ENCODE assay signal across 12 cellular contexts in genomic region chr6:138546733-138547185, GRCh38. TPM values are rescaled to one million over a fixed set of nuclear protein-coding genes. Genes with fewer than 3 reads are reported as not detected.
DNase-seq lines count a peak whose midpoint lies in the region; ATAC-seq and TF ChIP-seq lines count a peak whose summit lies in the region.
"Had no signal": no experiment of that assay in that cellular context is flagged by ENCODE, and none has a peak within 500 bp of the region (broad histone marks: within the 10 kb centered on the region; RNA-seq: fewer than 3 reads in every experiment).

No MANE protein-coding gene starts in this region.

- H3K4me3 ChIP-seq in Loucy (ENCODE audit: low read length, poor library complexity, severe bottlenecking) (peak overlapping the region; percentile 30), mesenchymal stem cell (ENCODE audit: insufficient read depth in 1 of 2, low read depth in 1 of 2, low read length in 2 of 2) (no peak overlapping the region)
- H3K4me3 ChIP-seq: tibial nerve had no signal

- no peak overlapping the region for H3K18ac ChIP-seq in mesenchymal stem cell (ENCODE audit: low read depth in 1 of 2, low read length in 2 of 2)

- 30% methylated on average over 4 of the region's 5 CpGs for WGBS in mesenchymal stem cell

- H3K79me1 ChIP-seq in mesenchymal stem cell (replicated peaks; ENCODE audit: low read length, poor library complexity, severe bottlenecking) = peaks cover 9% of the 10 kb centered on the region

- no peak overlapping the region for H2BK120ac ChIP-seq in mesenchymal stem cell (ENCODE audit: low read depth, low read length)

- peak overlapping the region in 1 of 2 experiments; percentile 40 for H2BK12ac ChIP-seq in mesenchymal stem cell (ENCODE audit: low read length in 2 of 2)

- H3K4me2 ChIP-seq in Loucy (ENCODE audit: low read depth, low read length, poor library complexity, severe bottlenecking) = peak overlapping the region; percentile 56
- no peak overlapping the region for H3K4me2 ChIP-seq in mesenchymal stem cell (ENCODE audit: low read length, poor library complexity, severe bottlenecking)

- H3K4ac ChIP-seq in mesenchymal stem cell (ENCODE audit: low read depth in 1 of 2, low read length in 2 of 2) = no peak overlapping the region

- DNase-seq in NCI-H2081 (lab: John Stamatoyannopoulos, UW) (peak; percentile 19 to 54), NCI-H2081 treated with DMSO at 0.1 percent for 48 hours (lab: John Stamatoyannopoulos, UW) (no peak), astrocyte of the hippocampus (ENCODE audit: low read depth, low spot score) (peak; percentile 20), mesenchymal stem cell (peak; percentile 42), COLO668 (lab: John Stamatoyannopoulos, UW; ENCODE audit: unreplicated experiment) (no peak)
- DNase-seq: caudate nucleus; stimulated activated CD4-positive, alpha-beta T cell treated with anti-CD3 and anti-CD28 coated beads, Interleukin-4, amount 100 ng/mL, for 24 hours had no signal

- H3K27ac ChIP-seq in mesenchymal stem cell (ENCODE audit: low read length, poor library complexity, severe bottlenecking) = peak overlapping the region; percentile 27

- H3K79me2 ChIP-seq in Loucy (ENCODE audit: insufficient read depth, low read length) = no peaks in the 10 kb centered on the region

- H4K91ac ChIP-seq in mesenchymal stem cell (ENCODE audit: low read length) = no peak overlapping the region

- no peak overlapping the region for H3K14ac ChIP-seq in mesenchymal stem cell (ENCODE audit: low read length in 2 of 2)

- no peaks in the 10 kb centered on the region for H3K27me3 ChIP-seq in Loucy (ENCODE audit: insufficient read depth, low read length, poor library complexity, severe bottlenecking)
- H3K27me3 ChIP-seq in mesenchymal stem cell (ENCODE audit: control insufficient read depth in 1 of 2, insufficient read depth in 1 of 2, low read length in 2 of 2) = no peaks in the 10 kb centered on the region
- H3K27me3 ChIP-seq: heart left ventricle, tibial nerve had no signal

- H3K9ac ChIP-seq in Loucy (ENCODE audit: low read depth, low read length, poor library complexity, severe bottlenecking) (peak overlapping the region; percentile 11), mesenchymal stem cell (ENCODE audit: low read length) (no peak overlapping the region)

- H2BK15ac ChIP-seq in mesenchymal stem cell (ENCODE audit: low read depth, poor library complexity, severe bottlenecking) = no peak overlapping the region

- H2BK5ac ChIP-seq in mesenchymal stem cell (ENCODE audit: low read depth, low read length, poor library complexity, severe bottlenecking) = no peak overlapping the region

- H3K9me2 ChIP-seq in Loucy (replicated peaks; ENCODE audit: low read depth, low read length) = no peaks in the 10 kb centered on the region

- ATAC-seq in GM19452 (IDR thresholded peaks at IDR 0.05; ENCODE audit: unreplicated experiment) = no peak
- no peak for ATAC-seq in GM21737 (IDR thresholded peaks at IDR 0.05; ENCODE audit: unreplicated experiment)

- H3K9me3 ChIP-seq in Loucy (ENCODE audit: insufficient read depth, low read depth, low read length) (no peaks in the 10 kb centered on the region), mesenchymal stem cell (ENCODE audit: control insufficient read depth, low read length) (no peaks in the 10 kb centered on the region)
- H3K9me3 ChIP-seq: heart left ventricle, tibial nerve had no signal

- peaks cover 40% of the 10 kb centered on the region for H3K4me1 ChIP-seq in Loucy (ENCODE audit: insufficient read depth, low read length, poor library complexity, severe bottlenecking)
- peaks cover 6% of the 10 kb centered on the region for H3K4me1 ChIP-seq in mesenchymal stem cell (ENCODE audit: control insufficient read depth, insufficient read depth, low read depth, low read length)

- H3K36me3 ChIP-seq in Loucy (ENCODE audit: insufficient read depth, low read length) (no peaks in the 10 kb centered on the region), mesenchymal stem cell (ENCODE audit: control insufficient read depth in 1 of 2, insufficient read depth in 2 of 2, low read depth in 1 of 2, low read length in 2 of 2) (no peaks in the 10 kb centered on the region)
- H3K36me3 ChIP-seq: heart left ventricle, tibial nerve had no signal

- peak overlapping the region; percentile 59 for H2AFZ ChIP-seq in Loucy (ENCODE audit: low read length)
- H2AFZ ChIP-seq in mesenchymal stem cell (ENCODE audit: low read depth, low read length) = no peak overlapping the region

- no peak for TF ChIP-seq CTCF in Loucy (conservative IDR thresholded peaks at IDR 0.05; ENCODE audit: low read length)

- no peak overlapping the region for H3K23ac ChIP-seq in mesenchymal stem cell (ENCODE audit: low read length in 2 of 2)

- H3F3A ChIP-seq in Loucy (ENCODE audit: low read depth) = no peaks in the 10 kb centered on the region; the same call in 1 of the 2 replicates

- H4K8ac ChIP-seq in mesenchymal stem cell (ENCODE audit: low read length) = no peak overlapping the region

- no peak overlapping the region for H2AK5ac ChIP-seq in mesenchymal stem cell (ENCODE audit: low read length, severe bottlenecking)

- H4K20me1 ChIP-seq in Loucy (ENCODE audit: insufficient read depth, low read length, poor library complexity, severe bottlenecking) = no peaks in the 10 kb centered on the region

RNA-seq across cellular contexts. Expression of gene NHSL1, which starts 47.5 kb away (rescaled TPM):
- 16.1 TPM for polyA plus RNA-seq in mesenchymal stem cell (2013, experiment 1 of 2)
- polyA plus RNA-seq in mesenchymal stem cell (2013, experiment 2 of 2) = 16.4 TPM

Comparison
In these comparisons a context has a peak if more than half of its experiments do, and no peak if none do; other contexts are left out.
1. DNase-seq: peak in NCI-H2081 (2 of 2), astrocyte of the hippocampus (single experiment) and mesenchymal stem cell (single experiment); none in NCI-H2081 treated with DMSO at 0.1 percent for 48 hours (single experiment) and COLO668 (single experiment).